ENCODE assay signal across 18 cellular contexts in the genomic region with DNA sequence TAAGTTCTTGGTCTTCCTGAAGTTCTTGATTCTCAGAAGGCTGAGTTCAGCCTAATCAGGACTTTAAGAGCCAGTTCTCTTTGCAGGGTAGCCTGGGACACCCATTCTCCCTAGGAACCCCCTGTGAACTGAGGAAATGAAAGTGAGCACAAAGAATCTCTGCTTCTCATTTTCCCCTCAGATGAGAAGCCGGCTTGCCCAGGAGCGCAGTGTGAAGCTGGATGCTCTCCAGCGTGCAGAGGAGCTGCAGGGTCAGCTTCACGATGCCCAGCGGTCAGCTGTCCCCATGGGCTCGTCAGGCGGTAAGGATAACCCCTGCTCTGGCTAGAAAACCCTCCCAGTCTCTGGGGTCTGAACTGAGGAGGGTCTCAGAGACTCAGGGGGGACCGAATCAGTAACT.
"Had no signal": no experiment of that assay in that cellular context is flagged by ENCODE, and none has a peak within 500 bp of the region (broad histone marks: within the 10 kb centered on the region; RNA-seq: fewer than 3 reads in every experiment).

No MANE protein-coding gene starts in this region.

- H3K9ac ChIP-seq: SK-N-SH had no signal

- H3K4me3 ChIP-seq: body of pancreas, cardiac muscle cell, lung, prostate gland, stomach, suprapubic skin, tibial nerve had no signal

- H3K27ac ChIP-seq: body of pancreas, cardiac muscle cell, prostate gland, suprapubic skin, WERI-Rb-1 had no signal

- H3K27me3 ChIP-seq: body of pancreas, cardiac muscle cell, stomach, suprapubic skin, tibial nerve had no signal

- H3K9me3 ChIP-seq: body of pancreas, prostate gland, SK-N-SH, stomach, suprapubic skin, tibial nerve had no signal

- DNase-seq: activated CD4-positive, alpha-beta T cell treated with anti-CD3 and anti-CD28 coated beads, Interleukin-2, amount 10 ng/mL, durations not matched to agents 7 days and 5 days; activated CD4-positive, CD25-positive, alpha-beta regulatory T cell treated with anti-CD3 and anti-CD28 coated beads, Interleukin-2, amount 50 U/mL, for 72 hours; activated CD8-positive, alpha-beta T cell treated with anti-CD3 and anti-CD28 coated beads for 36 hours; activated gamma-delta T cell treated with Interleukin-2 at 50 U/mL for 16 hours; body of pancreas; dermis blood vessel endothelial cell; effector memory CD4-positive, alpha-beta T cell; natural killer cell; stimulated activated CD4-positive, alpha-beta T cell treated with anti-CD3 and anti-CD28 coated beads, Interleukin-1b, Interleukin-23, amount 100 ng/mL, for 48 hours; stomach; WERI-Rb-1 had no signal

- H3K36me3 ChIP-seq: cardiac muscle cell, prostate gland, suprapubic skin, WERI-Rb-1 had no signal

- H3K4me1 ChIP-seq: prostate gland had no signal

- ATAC-seq: activated CD8-positive, alpha-beta T cell treated with anti-CD3 and anti-CD28 coated beads for 36 hours; body of pancreas; esophagus mucosa; natural killer cell had no signal
